In the genomic region with DNA sequence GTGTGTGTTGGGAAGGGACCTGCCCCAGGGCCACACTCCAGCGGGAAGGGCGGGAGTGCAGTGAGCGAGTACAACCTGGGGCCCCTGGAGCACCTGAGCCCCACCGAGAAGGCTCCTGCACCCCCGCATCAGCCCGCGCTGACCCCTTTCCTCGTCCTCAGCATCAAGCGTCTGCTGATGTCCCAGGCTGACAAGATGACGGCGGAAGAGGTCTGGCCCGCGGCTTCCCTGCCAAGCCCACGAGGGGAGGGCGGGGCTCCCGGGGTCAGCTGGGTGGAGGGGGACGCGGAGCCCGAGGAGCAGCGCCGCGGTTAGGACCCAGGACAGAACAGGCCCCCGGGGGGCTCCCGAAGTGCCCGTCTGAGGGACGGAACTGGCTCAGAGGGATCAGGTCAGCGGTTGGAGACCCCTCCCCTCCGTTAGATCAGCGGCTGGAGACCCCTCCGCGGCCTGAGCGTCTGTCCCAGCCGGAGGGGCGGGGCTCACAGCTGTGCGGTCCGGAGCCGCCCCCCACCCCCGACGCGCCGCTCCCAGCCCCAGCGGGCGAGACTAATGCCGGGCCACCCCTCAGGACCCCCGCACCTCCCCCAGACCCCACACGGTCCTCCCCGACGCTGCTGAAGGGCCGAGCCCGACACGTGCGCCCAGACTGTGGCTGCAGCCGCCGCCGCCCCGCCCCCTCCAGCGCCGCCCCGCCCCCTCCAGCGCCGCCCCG, we compare ENCODE assay signal across 8 cellular contexts. TPM values are rescaled to one million over a fixed set of nuclear protein-coding genes. Genes with fewer than 3 reads are reported as not detected.
A peak's percentile ranks its signal among the peaks of the same experiment; 100 is the strongest.
DNase-seq lines count a peak whose midpoint lies in the region; ATAC-seq, FAIRE-seq and TF ChIP-seq lines count a peak whose summit lies in the region.

No MANE protein-coding gene starts in this region.

- H3K36me3 ChIP-seq in Peyer's patch (no peaks in the 10 kb centered on the region), GM12878 (ENCODE audit: control insufficient read depth in 2 of 2, insufficient read depth in 2 of 2, low read length in 1 of 2) (no peaks in the 10 kb centered on the region)

- FAIRE-seq in GM12878 (lab: Jason Lieb, UNC), result peak; percentile 65

- peak overlapping the region; percentile 89 for H3K4me2 ChIP-seq in GM12878 (ENCODE audit: control insufficient read depth, insufficient read depth)

- peak overlapping the region in 3 of 4 donors; percentile 22 to 71 (median 69) for H3K27ac ChIP-seq in Peyer's patch
- H3K27ac ChIP-seq in GM12878 (ENCODE audit: control insufficient read depth, insufficient read depth), result no peak overlapping the region

- no peaks in the 10 kb centered on the region for H3K36me3 Mint-ChIP-seq in immature natural killer cell
- H3K36me3 Mint-ChIP-seq in stimulated activated effector memory CD8-positive, alpha-beta T cell treated with anti-CD3 and anti-CD28 coated beads, Interleukin-12 subunit alpha, Interleukin-12 subunit beta, amount 100 ng/mL, for 72 hours, result peaks cover 5% of the 10 kb centered on the region

- H3K9ac ChIP-seq in GM12878 (ENCODE audit: control insufficient read depth, insufficient read depth, low read length), result peak overlapping the region; percentile 62

- no peak for TF ChIP-seq EP300 in GM12878 (IDR thresholded peaks at IDR 0.05; ENCODE audit: borderline replicate concordance in 1 of 2, control insufficient read depth in 1 of 2, low read depth in 2 of 2, low read length in 2 of 2)

- BruUV-seq in GM12878 (replicated peaks; lab: Mats Ljungman, UMichigan), result no TSS peak

- 6% methylated on average over 38 of the region's 62 CpGs for WGBS in GM12878 (ENCODE audit: insufficient coverage, insufficient replicate concordance, low lambda C conversion rate, missing lambda C conversion rate)

- peak overlapping the region; percentile 65 for H2AFZ ChIP-seq in GM12878 (ENCODE audit: control insufficient read depth, low read depth, low read length)

- in situ Hi-C loops in GM12878 (cut with MboI), result no loop called here

- no peak for TF ChIP-seq CTCF in Peyer's patch (IDR thresholded peaks at IDR 0.05)
- no peak for TF ChIP-seq CTCF in GM12878 (IDR thresholded peaks at IDR 0.05 in 2 of 3, conservative IDR thresholded peaks at IDR 0.05 in 1 of 3; ENCODE audit: control insufficient read depth in 2 of 3, extremely low read depth in 1 of 3, insufficient read depth in 1 of 3, low read depth in 3 of 3, low read length in 3 of 3)

- SMC1A ChIA-PET in GM12878 (lab: Charles Lee; ENCODE audit: uncharacterized antibody, unreplicated experiment), result interaction anchor here (1.1 kb wide), 1 partner anchor 75 kb away, joined by 3 read pairs; no protein-coding TSS in a partner anchor

- ATAC-seq in GM12878, result peak; percentile 59
- peak; percentile 77 for ATAC-seq in stimulated activated effector memory CD8-positive, alpha-beta T cell treated with anti-CD3 and anti-CD28 coated beads, Interleukin-12 subunit alpha, Interleukin-12 subunit beta, amount 100 ng/mL, for 72 hours
- ATAC-seq in GM21576 (IDR thresholded peaks at IDR 0.05; ENCODE audit: unreplicated experiment), result no peak
- ATAC-seq in HG03025 (IDR thresholded peaks at IDR 0.05; ENCODE audit: low FRiP score, unreplicated experiment), result no peak

- H3K9me3 ChIP-seq in Peyer's patch (no peaks in the 10 kb centered on the region), GM12878 (replicated peaks; ENCODE audit: control insufficient read depth, insufficient read depth, low read length) (no peaks in the 10 kb centered on the region)

- H3K27me3 Mint-ChIP-seq in immature natural killer cell (ENCODE audit: low read depth in 3 of 3), result peaks cover 5 to 8% (median 8%) of the 10 kb centered on the region in 3 donors

- H3K4me3 Mint-ChIP-seq in immature natural killer cell, result peak overlapping the region; percentile 70 to 82 (median 76)
- peak overlapping the region; percentile 77 for H3K4me3 Mint-ChIP-seq in stimulated activated effector memory CD8-positive, alpha-beta T cell treated with anti-CD3 and anti-CD28 coated beads, Interleukin-12 subunit alpha, Interleukin-12 subunit beta, amount 100 ng/mL, for 72 hours

- H3K4me1 Mint-ChIP-seq in immature natural killer cell, result peaks cover 15% of the 10 kb centered on the region in 2 donors
- peaks cover 20% of the 10 kb centered on the region for H3K4me1 Mint-ChIP-seq in stimulated activated effector memory CD8-positive, alpha-beta T cell treated with anti-CD3 and anti-CD28 coated beads, Interleukin-12 subunit alpha, Interleukin-12 subunit beta, amount 100 ng/mL, for 72 hours

- no peaks in the 10 kb centered on the region for H3K9me3 Mint-ChIP-seq in immature natural killer cell
- no peaks in the 10 kb centered on the region for H3K9me3 Mint-ChIP-seq in stimulated activated effector memory CD8-positive, alpha-beta T cell treated with anti-CD3 and anti-CD28 coated beads, Interleukin-12 subunit alpha, Interleukin-12 subunit beta, amount 100 ng/mL, for 72 hours

- no peaks in the 10 kb centered on the region for H3K27me3 ChIP-seq in Peyer's patch
- no peaks in the 10 kb centered on the region for H3K27me3 ChIP-seq in GM12878 (replicated peaks in 1 of 2; ENCODE audit: control insufficient read depth in 2 of 2, insufficient read depth in 2 of 2, low read length in 1 of 2)

- POLR2A ChIA-PET in GM12878 (lab: Charles Lee), result interaction anchor here (0.5 to 1.8 kb wide), 3 partner anchors 10 to 349 kb away, joined by 3 to 5 read pairs (median 4); no protein-coding TSS in a partner anchor

- H3K4me3 ChIP-seq in Peyer's patch (peak overlapping the region; percentile 40 to 68 (median 53)), GM12878 (peak overlapping the region; percentile 47)

- no peaks in the 10 kb centered on the region; the same call in 1 of the 2 replicates for H3K79me2 ChIP-seq in GM12878 (ENCODE audit: control insufficient read depth, insufficient read depth, low read length)

- H3K4me1 ChIP-seq in Peyer's patch (peaks cover 0 to 51% (median 16%) of the 10 kb centered on the region in 4 donors), GM12878 (ENCODE audit: control insufficient read depth, insufficient read depth, low read length) (peaks cover 26% of the 10 kb centered on the region)

- H4K20me1 ChIP-seq in GM12878 (ENCODE audit: control insufficient read depth, insufficient read depth), result no peaks in the 10 kb centered on the region

- no peak for TF ChIP-seq POLR2A in Peyer's patch (IDR thresholded peaks at IDR 0.05)
- no peak for TF ChIP-seq POLR2A in GM12878 (IDR thresholded peaks at IDR 0.05; ENCODE audit: low read depth, low read length)

- intact Hi-C loops in GM12878 (cut with micrococcal nuclease; ENCODE audit: unreplicated experiment), result no loop called here

- peak overlapping the region; percentile 89 to 95 (median 92) for H3K27ac Mint-ChIP-seq in immature natural killer cell
- H3K27ac Mint-ChIP-seq in stimulated activated effector memory CD8-positive, alpha-beta T cell treated with anti-CD3 and anti-CD28 coated beads, Interleukin-12 subunit alpha, Interleukin-12 subunit beta, amount 100 ng/mL, for 72 hours, result peak overlapping the region; percentile 81

- CTCF ChIA-PET in GM12878 (lab: Yijun Ruan, JAX), result no interaction called here

- RAD21 ChIA-PET in GM12878 (lab: Charles Lee; ENCODE audit: unreplicated experiment), result no interaction called here

- DNase-seq in NCI-H345 (lab: John Stamatoyannopoulos, UW), result peak; percentile 28
- DNase-seq in NCI-H345 treated with DMSO at 0.1 percent for 48 hours (lab: John Stamatoyannopoulos, UW; ENCODE audit: unreplicated experiment), result no peak
- peak; percentile 70 to 92 (median 79) for DNase-seq in Peyer's patch
- no peak for DNase-seq in GM12878 (ENCODE audit: low read depth, low spot score)
- peak; percentile 85 to 87 (median 85) for DNase-seq in immature natural killer cell
- peak; percentile 55 to 83 for DNase-seq in stimulated activated effector memory CD8-positive, alpha-beta T cell treated with anti-CD3 and anti-CD28 coated beads, Interleukin-12 subunit alpha, Interleukin-12 subunit beta, amount 100 ng/mL, for 72 hours (ENCODE audit: low spot score in 2 of 2)

- TF ChIP-seq RAD21 in GM12878 (IDR thresholded peaks at IDR 0.05; ENCODE audit: insufficient read depth, low read depth, low read length), result no peak

RNA-seq across cellular contexts. Expression of a gene that starts 6.7 kb away (rescaled TPM):
- total RNA-seq in Peyer's patch (100 to 1,000 TPM in 2 of 4 donors, 10 to 100 TPM in 2; 82.8 to 135 (median 95.2) TPM), GM12878 (2014; rRNA removed) (7.5 and 10.8 TPM in 2 replicates), GM12878 (2014; rRNA removed; fragmentation: Illumina TruSeq; extraction: Trizol) (5.9 and 7.0 TPM in 2 replicates), GM12878 (2021) (12.0 and 13.8 TPM in 2 replicates)
- total RNA-seq in GM12878 (2013; cell fraction: nucleolus; rRNA removed), result 31.7 and 32.8 TPM in 2 replicates
- polyA plus RNA-seq in GM12878 (2011; ENCODE audit: low read depth), result 15.5 TPM
- polyA plus RNA-seq in GM12878 (2011; rRNA removed) (8.2 and 13.6 TPM in 2 replicates), GM12878 (2014; fragmentation: Illumina TruSeq; extraction: Trizol) (3.3 and 6.1 TPM in 2 replicates), GM12878 (2014; fragmentation: Nextera tagmentation; extraction: Ambion mirVana) (1 to 10 TPM; 1.2 to 3.9 TPM), GM12878 (2014; rRNA removed) (8.7 and 11.9 TPM in 2 replicates), GM12878 (2016; fragmentation: Nextera tagmentation; extraction: Ambion mirVana) (1 to 10 TPM; 6.6 to 7.8 TPM), immature natural killer cell (1 to 10 TPM; 3.3 to 8.1 (median 5.0) TPM)
- polyA plus RNA-seq in GM12878 (2011; cell fraction: cytosol; rRNA removed), result 11.3 and 13.3 TPM in 2 replicates
- polyA plus RNA-seq in GM12878 (2011; cell fraction: nucleus; rRNA removed), result 42.0 and 46.7 TPM in 2 replicates
- polyA plus RNA-seq in GM12878 (2012), result 22.6 and 23.9 TPM in 2 replicates
- polyA minus RNA-seq in GM12878 (2011; rRNA and poly(A)+ RNA removed), result 5.0 and 11.4 TPM in 2 replicates
- polyA minus RNA-seq in GM12878 (2011; cell fraction: cytosol; rRNA and poly(A)+ RNA removed), result 3.4 and 5.7 TPM in 2 replicates
- polyA minus RNA-seq in GM12878 (2011; cell fraction: nucleus; rRNA and poly(A)+ RNA removed), result 16.8 and 27.2 TPM in 2 replicates

RNA-seq across cellular contexts. Expression of a gene that starts 7.0 kb away (rescaled TPM):
- 100 to 1,000 TPM; 102 to 259 (median 184) TPM for total RNA-seq in Peyer's patch
- 11.1 and 11.3 TPM in 2 replicates for total RNA-seq in GM12878 (2013; cell fraction: nucleolus; rRNA removed)
- 406 and 453 TPM in 2 replicates for total RNA-seq in GM12878 (2014; rRNA removed)
- 565 and 627 TPM in 2 replicates for total RNA-seq in GM12878 (2014; rRNA removed; fragmentation: Illumina TruSeq; extraction: Trizol)
- 279 and 323 TPM in 2 replicates for total RNA-seq in GM12878 (2021)
- polyA plus RNA-seq in GM12878 (2011; ENCODE audit: low read depth), result 98.1 TPM
- 350 and 373 TPM in 2 replicates for polyA plus RNA-seq in GM12878 (2011; rRNA removed)
- 609 and 754 TPM in 2 replicates for polyA plus RNA-seq in GM12878 (2011; cell fraction: cytosol; rRNA removed)
- polyA plus RNA-seq in GM12878 (2011; cell fraction: nucleus; rRNA removed), result 195 and 199 TPM in 2 replicates
- 765 and 1,112 TPM in 2 replicates for polyA plus RNA-seq in GM12878 (2012)
- 77.3 and 359 TPM in 2 replicates for polyA plus RNA-seq in GM12878 (2014; fragmentation: Illumina TruSeq; extraction: Trizol)
- 1,000 to 10,000 TPM; 1,956 to 2,374 TPM for polyA plus RNA-seq in GM12878 (2014; fragmentation: Nextera tagmentation; extraction: Ambion mirVana)
- polyA plus RNA-seq in GM12878 (2014; rRNA removed), result 388 and 500 TPM in 2 replicates
- polyA plus RNA-seq in GM12878 (2016; fragmentation: Nextera tagmentation; extraction: Ambion mirVana), result 1,000 to 10,000 TPM in 1 of 2 experiments, 100 to 1,000 TPM in 1; 997 to 1,034 TPM
- polyA minus RNA-seq in GM12878 (2011; rRNA and poly(A)+ RNA removed), result 105 and 133 TPM in 2 replicates
- 46.8 and 58.4 TPM in 2 replicates for polyA minus RNA-seq in GM12878 (2011; cell fraction: cytosol; rRNA and poly(A)+ RNA removed)
- polyA minus RNA-seq in GM12878 (2011; cell fraction: nucleus; rRNA and poly(A)+ RNA removed), result 24.5 and 32.9 TPM in 2 replicates
- 100 to 1,000 TPM; 466 to 581 (median 532) TPM for polyA plus RNA-seq in immature natural killer cell

RNA-seq across cellular contexts. Expression of a gene that starts 7.9 kb away (rescaled TPM):
- total RNA-seq in Peyer's patch, result 10 to 100 TPM in 2 of 4 donors, 1 to 10 TPM in 2; 4.1 to 13.3 (median 9.4) TPM
- not detected in 2 replicates for total RNA-seq in GM12878 (2013; cell fraction: nucleolus; rRNA removed)
- total RNA-seq in GM12878 (2014; rRNA removed), result 0.17 and 0.22 TPM in 2 replicates
- total RNA-seq in GM12878 (2014; rRNA removed; fragmentation: Illumina TruSeq; extraction: Trizol), result not detected in 2 replicates
- total RNA-seq in GM12878 (2021), result 0.74 and 0.85 TPM in 2 replicates
- polyA plus RNA-seq in GM12878 (2011; ENCODE audit: low read depth), result not detected
- not detected in 2 replicates for polyA plus RNA-seq in GM12878 (2011; rRNA removed)
- polyA plus RNA-seq in GM12878 (2011; cell fraction: cytosol; rRNA removed), result not detected in 2 replicates
- polyA plus RNA-seq in GM12878 (2011; cell fraction: nucleus; rRNA removed), result not detected in 2 replicates
- polyA plus RNA-seq in GM12878 (2012), result 0.60 and 0.62 TPM in 2 replicates
- polyA plus RNA-seq in GM12878 (2014; fragmentation: Illumina TruSeq; extraction: Trizol), result 0.09 TPM in 1 of 2 replicates, not detected in the other
- polyA plus RNA-seq in GM12878 (2014; fragmentation: Nextera tagmentation; extraction: Ambion mirVana), result not detected
- 0.09 and 0.24 TPM in 2 replicates for polyA plus RNA-seq in GM12878 (2014; rRNA removed)
- polyA plus RNA-seq in GM12878 (2016; fragmentation: Nextera tagmentation; extraction: Ambion mirVana), result under 1 TPM; 0.14 to 0.19 TPM
- not detected in 2 replicates for polyA minus RNA-seq in GM12878 (2011; rRNA and poly(A)+ RNA removed)
- polyA minus RNA-seq in GM12878 (2011; cell fraction: cytosol; rRNA and poly(A)+ RNA removed), result not detected in 2 replicates
- polyA minus RNA-seq in GM12878 (2011; cell fraction: nucleus; rRNA and poly(A)+ RNA removed), result not detected in 2 replicates
- 1 to 10 TPM; 3.8 to 7.1 (median 6.1) TPM for polyA plus RNA-seq in immature natural killer cell

RNA-seq across cellular contexts. Expression of a gene that starts 24.5 kb away (rescaled TPM):
- total RNA-seq in Peyer's patch, result 100 to 1,000 TPM in 2 of 4 donors, 10 to 100 TPM in 2; 58.3 to 168 (median 93.0) TPM
- 137 and 138 TPM in 2 replicates for total RNA-seq in GM12878 (2013; cell fraction: nucleolus; rRNA removed)
- 21.1 and 21.7 TPM in 2 replicates for total RNA-seq in GM12878 (2014; rRNA removed)
- total RNA-seq in GM12878 (2014; rRNA removed; fragmentation: Illumina TruSeq; extraction: Trizol), result 15.0 and 15.4 TPM in 2 replicates
- 35.4 and 35.8 TPM in 2 replicates for total RNA-seq in GM12878 (2021)
- polyA plus RNA-seq in GM12878 (2011; ENCODE audit: low read depth), result 19.4 TPM
- 43.8 and 45.9 TPM in 2 replicates for polyA plus RNA-seq in GM12878 (2011; rRNA removed)
- polyA plus RNA-seq in GM12878 (2011; cell fraction: cytosol; rRNA removed), result 43.1 and 49.1 TPM in 2 replicates
- polyA plus RNA-seq in GM12878 (2011; cell fraction: nucleus; rRNA removed), result 236 and 252 TPM in 2 replicates
- polyA plus RNA-seq in GM12878 (2012), result 22.8 and 29.1 TPM in 2 replicates
- polyA plus RNA-seq in GM12878 (2014; fragmentation: Illumina TruSeq; extraction: Trizol), result 11.9 and 15.6 TPM in 2 replicates
- 1 to 10 TPM; 2.2 to 4.5 TPM for polyA plus RNA-seq in GM12878 (2014; fragmentation: Nextera tagmentation; extraction: Ambion mirVana)
- 33.2 and 40.5 TPM in 2 replicates for polyA plus RNA-seq in GM12878 (2014; rRNA removed)
- 10 to 100 TPM; 14.3 to 16.2 TPM for polyA plus RNA-seq in GM12878 (2016; fragmentation: Nextera tagmentation; extraction: Ambion mirVana)
- polyA minus RNA-seq in GM12878 (2011; rRNA and poly(A)+ RNA removed), result 54.2 and 58.7 TPM in 2 replicates
- 22.6 and 24.6 TPM in 2 replicates for polyA minus RNA-seq in GM12878 (2011; cell fraction: cytosol; rRNA and poly(A)+ RNA removed)
- polyA minus RNA-seq in GM12878 (2011; cell fraction: nucleus; rRNA and poly(A)+ RNA removed), result 60.6 and 74.2 TPM in 2 replicates
- 1 to 10 TPM; 6.5 to 7.5 (median 6.6) TPM for polyA plus RNA-seq in immature natural killer cell

RNA-seq across cellular contexts. Expression of a gene that starts 55.7 kb away (rescaled TPM):
- 1 to 10 TPM in 2 of 4 donors, under 1 TPM in 1, not detected in 1; 0.27 to 1.8 (median 1.4) TPM for total RNA-seq in Peyer's patch
- not detected in 2 replicates for total RNA-seq in GM12878 (2013; cell fraction: nucleolus; rRNA removed)
- 4.5 and 6.4 TPM in 2 replicates for total RNA-seq in GM12878 (2014; rRNA removed)
- total RNA-seq in GM12878 (2014; rRNA removed; fragmentation: Illumina TruSeq; extraction: Trizol), result 4.8 and 6.1 TPM in 2 replicates
- total RNA-seq in GM12878 (2021), result 3.5 and 5.6 TPM in 2 replicates
- 3.9 TPM for polyA plus RNA-seq in GM12878 (2011; ENCODE audit: low read depth)
- 1.8 and 3.6 TPM in 2 replicates for polyA plus RNA-seq in GM12878 (2011; rRNA removed)
- polyA plus RNA-seq in GM12878 (2011; cell fraction: cytosol; rRNA removed), result 3.9 TPM in 2 replicates
- polyA plus RNA-seq in GM12878 (2011; cell fraction: nucleus; rRNA removed), result 1.6 and 2.3 TPM in 2 replicates
- 9.1 and 13.2 TPM in 2 replicates for polyA plus RNA-seq in GM12878 (2012)
- polyA plus RNA-seq in GM12878 (2014; fragmentation: Illumina TruSeq; extraction: Trizol), result 1.9 and 4.3 TPM in 2 replicates
- polyA plus RNA-seq in GM12878 (2014; fragmentation: Nextera tagmentation; extraction: Ambion mirVana), result 1 to 10 TPM; 2.6 to 4.1 TPM
- polyA plus RNA-seq in GM12878 (2014; rRNA removed), result 3.5 and 4.5 TPM in 2 replicates
- polyA plus RNA-seq in GM12878 (2016; fragmentation: Nextera tagmentation; extraction: Ambion mirVana), result 1 to 10 TPM; 3.1 to 6.4 TPM
- polyA minus RNA-seq in GM12878 (2011; rRNA and poly(A)+ RNA removed), result 4.1 and 4.5 TPM in 2 replicates
- 3.5 and 4.1 TPM in 2 replicates for polyA minus RNA-seq in GM12878 (2011; cell fraction: cytosol; rRNA and poly(A)+ RNA removed)
- polyA minus RNA-seq in GM12878 (2011; cell fraction: nucleus; rRNA and poly(A)+ RNA removed), result 0.24 and 2.0 TPM in 2 replicates
- polyA plus RNA-seq in immature natural killer cell, result 10 to 100 TPM; 18.9 to 35.8 (median 28.6) TPM

Comparison
In these comparisons a context has a peak if more than half of its experiments do, and no peak if none do; other contexts are left out.
1. DNase-seq: peak in NCI-H345 (single experiment), Peyer's patch (3 of 3), immature natural killer cell (3 of 3) and stimulated activated effector memory CD8-positive, alpha-beta T cell treated with anti-CD3 and anti-CD28 coated beads, Interleukin-12 subunit alpha, Interleukin-12 subunit beta, amount 100 ng/mL, for 72 hours (2 of 2); none in NCI-H345 treated with DMSO at 0.1 percent for 48 hours (single experiment) and GM12878 (single experiment).
2. ATAC-seq: peak in GM12878 (single experiment) and stimulated activated effector memory CD8-positive, alpha-beta T cell treated with anti-CD3 and anti-CD28 coated beads, Interleukin-12 subunit alpha, Interleukin-12 subunit beta, amount 100 ng/mL, for 72 hours (single experiment); none in GM21576 (single experiment) and HG03025 (single experiment).